In genomic region chr9:81632599-81632998, GRCh38 we compare ENCODE assay signal across 1 cellular context.
TF ChIP-seq lines count a peak whose summit lies in the region.

No MANE protein-coding gene starts in this region.

TF ChIP-seq in endothelial cell of umbilical vein, 7 proteins besides CTCF, POLR2A, EP300 and RAD21 (continued from another document):
- TF ChIP-seq POLR2AphosphoS5 (IDR thresholded peaks at IDR 0.05; ENCODE audit: insufficient read depth, low read depth, low read length) = no peak
- no peak for TF ChIP-seq MYC (IDR thresholded peaks at IDR 0.05; ENCODE audit: low read depth, low read length)
- no peak for TF ChIP-seq JUN (IDR thresholded peaks at IDR 0.05; ENCODE audit: borderline replicate concordance, insufficient read depth, insufficient read length, low read depth)
- no peak for TF ChIP-seq FOS (IDR thresholded peaks at IDR 0.05; ENCODE audit: borderline replicate concordance, insufficient read depth, low read length)
TF ChIP-seq in endothelial cell of umbilical vein: peak in this region for 0.
